22 cellular contexts compared by ENCODE assay signal in the genomic region with DNA sequence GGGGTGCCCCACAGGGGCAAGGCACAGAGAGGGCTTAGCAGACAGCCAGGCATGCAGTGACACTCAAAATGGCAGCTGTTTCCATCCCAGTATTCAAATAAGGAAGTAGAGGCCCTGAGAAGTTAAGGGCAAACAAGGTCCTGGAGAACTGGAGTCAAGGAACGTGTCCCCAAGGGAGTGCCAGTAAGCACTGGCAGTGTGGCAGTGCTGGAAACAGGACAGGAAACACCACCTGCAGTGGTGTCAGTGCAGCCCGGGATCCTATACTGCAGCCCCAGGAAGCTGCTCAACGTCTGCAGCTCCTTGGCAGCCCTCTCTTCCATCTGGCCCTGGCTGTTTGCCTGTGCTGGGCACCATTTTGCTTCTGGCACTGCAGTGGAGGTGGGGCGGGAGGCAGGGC. TPM values are rescaled to one million over a fixed set of nuclear protein-coding genes. Genes with fewer than 3 reads are reported as not detected.
A peak's percentile ranks its signal among the peaks of the same experiment; 100 is the strongest.
DNase-seq lines count a peak whose midpoint lies in the region; FAIRE-seq and TF ChIP-seq lines count a peak whose summit lies in the region.
"Had no signal": no experiment of that assay in that cellular context is flagged by ENCODE, and none has a peak within 500 bp of the region (broad histone marks: within the 10 kb centered on the region; RNA-seq: fewer than 3 reads in every experiment).

No MANE protein-coding gene starts in this region.

- WGBS in spleen, 5 donors = 38 to 57% (median 44%) methylated on average over 4 of the region's 4 CpGs

- intact Hi-C loops in spleen (cut with DNase I; ENCODE audit: low total_unique reads) = no loop called here
- intact Hi-C loops in CD14-positive monocyte (cut with micrococcal nuclease) = no loop called here

- no peak for FAIRE-seq in frontal cortex (lab: Jason Lieb, UNC)
- FAIRE-seq: G401.6 had no signal

- H3K36me3 Mint-ChIP-seq in CD14-positive monocyte = no peaks in the 10 kb centered on the region

- H3K4me3 ChIP-seq in MG63 (no peak overlapping the region), spleen (no peak overlapping the region)
- H3K4me3 ChIP-seq: GM23338, HAP-1 had no signal

- H3K4me3 Mint-ChIP-seq in CD14-positive monocyte = no peak overlapping the region
- H3K4me3 Mint-ChIP-seq: GM23338 had no signal

- peaks cover 6% of the 10 kb centered on the region for H3K4me1 Mint-ChIP-seq in CD14-positive monocyte

- H3K4me1 ChIP-seq in spleen = peaks cover 0 to 23% (median 9%) of the 10 kb centered on the region in 6 donors
- H3K4me1 ChIP-seq: HAP-1 had no signal

- H3K36me3 ChIP-seq in MG63 (no peaks in the 10 kb centered on the region), spleen (no peaks in the 10 kb centered on the region)
- H3K36me3 ChIP-seq: HAP-1 had no signal

- peaks cover 1 to 2% (median 2%) of the 10 kb centered on the region in 3 donors for H3K27me3 Mint-ChIP-seq in CD14-positive monocyte (ENCODE audit: low read depth in 3 of 3)

- H3K27ac Mint-ChIP-seq in CD14-positive monocyte = no peak overlapping the region
- H3K27ac Mint-ChIP-seq: GM23338 had no signal

- H3K27me3 ChIP-seq in MG63 (no peaks in the 10 kb centered on the region), spleen (replicated peaks in 1 of 7) (peaks cover 0 to 16% (median 0%) of the 10 kb centered on the region in 7 donors)

- no peaks in the 10 kb centered on the region for H3K9me3 ChIP-seq in MG63
- no peaks in the 10 kb centered on the region for H3K9me3 ChIP-seq in spleen
- H3K9me3 ChIP-seq: HAP-1 had no signal

- no peak for TF ChIP-seq POLR2A in spleen (IDR thresholded peaks at IDR 0.05)

- no peak for TF ChIP-seq CTCF in spleen (IDR thresholded peaks at IDR 0.05 in 8 of 11, conservative IDR thresholded peaks at IDR 0.05 in 3 of 11)
- no peak for TF ChIP-seq CTCF in CD14-positive monocyte (IDR thresholded peaks at IDR 0.05)

- H3K9me3 Mint-ChIP-seq in CD14-positive monocyte = peaks cover 0 to 5% (median 0%) of the 10 kb centered on the region in 7 donors

- no peak overlapping the region for H3K27ac ChIP-seq in spleen
- H3K27ac ChIP-seq: RWPE1 had no signal

- DNase-seq in DMS 273 treated with DMSO at 0.1 percent for 48 hours (lab: John Stamatoyannopoulos, UW) (peak; percentile 69), MG63 (peak; percentile 38), cerebellar cortex (ENCODE audit: low spot score) (peak; percentile 1), spleen (peak; percentile 49), CD14-positive monocyte (ENCODE audit: low spot score) (no peak), dermis blood vessel endothelial cell (no peak), frontal cortex (ENCODE audit: low spot score in 2 of 2) (no peak)
- DNase-seq: Calu3, KG1, MM.1S, NCI-H2029 treated with DMSO at 0.1 percent for 48 hours, NCI-H345, NCI-H774, SHP77 had no signal

RNA-seq across cellular contexts. Expression of a gene that starts 56.3 kb away (rescaled TPM):
- not detected in 2 replicates for total RNA-seq in MG63 (2014; rRNA removed; shearing (Covaris generic); ENCODE audit: low replicate concordance)
- 10 to 100 TPM in 2 of 7 donors, 1 to 10 TPM in 5; 1.6 to 13.6 (median 6.2) TPM for total RNA-seq in spleen
- polyA plus RNA-seq in spleen = 1 to 10 TPM; 2.9 to 6.4 (median 5.9) TPM
- not detected for polyA plus RNA-seq in CD14-positive monocyte
- not detected in 2 replicates for total RNA-seq in dermis blood vessel endothelial cell
- 0.82 TPM for total RNA-seq in frontal cortex
- total RNA-seq: A673; Calu3; Daoy; SK-MEL-5; T-helper 1 cell treated with Interleukin-12 subunit alpha and Interleukin-12 subunit beta and Interleukin-4 antibody, amounts not matched to agents 30 ng/mL and 1 ng/mL, for 36 hours had no signal

Comparison
In these comparisons a context has a peak if more than half of its experiments do, and no peak if none do; other contexts are left out.
1. DNase-seq: peak in DMS 273 treated with DMSO at 0.1 percent for 48 hours (single experiment), MG63 (single experiment), cerebellar cortex (single experiment) and spleen (single experiment); none in CD14-positive monocyte (single experiment), dermis blood vessel endothelial cell (single experiment) and frontal cortex (0 of 2).